8 cellular contexts compared by ENCODE assay signal in genomic region chr2:218516614-218517013, GRCh38. TPM values are rescaled to one million over a fixed set of nuclear protein-coding genes. Genes with fewer than 3 reads are reported as not detected.
DNase-seq lines count a peak whose midpoint lies in the region; ATAC-seq, FAIRE-seq and TF ChIP-seq lines count a peak whose summit lies in the region.
"Had no signal": no experiment of that assay in that cellular context is flagged by ENCODE, and none has a peak within 500 bp of the region (broad histone marks: within the 10 kb centered on the region; RNA-seq: fewer than 3 reads in every experiment).

No MANE protein-coding gene starts in this region.

- no peaks in the 10 kb centered on the region for H3K9me2 ChIP-seq in DOHH2 (replicated peaks; ENCODE audit: control insufficient read depth, low read length)

- H3F3A ChIP-seq in DOHH2 (ENCODE audit: control insufficient read depth, insufficient read depth) = peaks cover 13% of the 10 kb centered on the region; the same call in 1 of the 2 replicates

- H3K27me3 ChIP-seq in DOHH2 (ENCODE audit: control insufficient read depth, low read length) = no peaks in the 10 kb centered on the region
- H3K27me3 ChIP-seq in lung (ENCODE audit: control insufficient read depth, insufficient read depth) = no peaks in the 10 kb centered on the region
- H3K27me3 ChIP-seq: esophagus squamous epithelium had no signal

- DNase-seq in HFF-Myc (ENCODE audit: extremely low read depth, low read depth) (no peak), astrocyte of the spinal cord (ENCODE audit: low read depth, low spot score) (no peak), lung (ENCODE audit: low spot score) (no peak), GM19239 (ENCODE audit: insufficient read length, low spot score) (no peak), HK-2 (ENCODE audit: unreplicated experiment) (no peak)
- DNase-seq: esophagus squamous epithelium had no signal

- H3K9me3 ChIP-seq in DOHH2 (ENCODE audit: control insufficient read depth, insufficient read depth, low read length) (no peaks in the 10 kb centered on the region), lung (ENCODE audit: control insufficient read depth in 2 of 2, insufficient read depth in 1 of 2, low read length in 1 of 2) (no peaks in the 10 kb centered on the region)
- H3K9me3 ChIP-seq: esophagus squamous epithelium had no signal

- H3K4me3 ChIP-seq in DOHH2 (ENCODE audit: low read length) (no peak overlapping the region), HFF-Myc (replicated peaks; ENCODE audit: low read depth, low read length) (no peak overlapping the region), astrocyte of the spinal cord (ENCODE audit: low read depth, low read length) (no peak overlapping the region), lung (no peak overlapping the region)
- H3K4me3 ChIP-seq: esophagus squamous epithelium had no signal

- H3K4me1 ChIP-seq in DOHH2 (ENCODE audit: control insufficient read depth, low read length) (no peaks in the 10 kb centered on the region), lung (ENCODE audit: control insufficient read depth in 2 of 2, insufficient read depth in 2 of 2, low read length in 2 of 2) (no peaks in the 10 kb centered on the region)
- H3K4me1 ChIP-seq: esophagus squamous epithelium had no signal

- H3K27ac ChIP-seq in DOHH2 (ENCODE audit: low read depth, low read length) (no peak overlapping the region), lung (ENCODE audit: low read depth in 1 of 2, low read length in 1 of 2) (no peak overlapping the region)
- H3K27ac ChIP-seq: esophagus squamous epithelium had no signal

- FAIRE-seq in GM19239 (lab: Jason Lieb, UNC) = no peak

- H3K79me2 ChIP-seq in DOHH2 (ENCODE audit: control insufficient read depth, low read length) = peaks cover 35% of the 10 kb centered on the region

- peaks cover 34% of the 10 kb centered on the region for H3K36me3 ChIP-seq in DOHH2 (ENCODE audit: control insufficient read depth, low read length)
- H3K36me3 ChIP-seq in lung (ENCODE audit: control insufficient read depth in 2 of 2, insufficient read depth in 2 of 2, low read length in 2 of 2) = peaks cover 0 to 4% of the 10 kb centered on the region in 2 donors

- in situ Hi-C loops in astrocyte of the spinal cord (cut with HindIII; ENCODE audit: low sequenced_read_pairs) = no loop called here

- no peaks in the 10 kb centered on the region for H4K20me1 ChIP-seq in DOHH2 (ENCODE audit: control insufficient read depth, insufficient read depth, low read depth, low read length)

- TF ChIP-seq CTCF in DOHH2 (IDR thresholded peaks at IDR 0.05; ENCODE audit: low read depth, low read length, poor library complexity, severe bottlenecking) (peak; percentile 46), HFF-Myc (IDR thresholded peaks at IDR 0.05; ENCODE audit: low read depth, low read length, missing control alignments) (peak; percentile 44), astrocyte of the spinal cord (IDR thresholded peaks at IDR 0.05; ENCODE audit: low read depth, low read length) (peak; percentile 32), lung (IDR thresholded peaks at IDR 0.05; ENCODE audit: control extremely low read depth, extremely low read depth) (peak; percentile 6)

- no peak overlapping the region for H3K4me2 ChIP-seq in DOHH2 (ENCODE audit: low read length)

- whole genome bisulfite sequencing in lung, 2 donors = 78 to 87% methylated on average over 1 of the region's 1 CpG

- ATAC-seq in lung (ENCODE audit: insufficient read depth, low FRiP score) (no peak), GM18907 (IDR thresholded peaks at IDR 0.05; ENCODE audit: unreplicated experiment) (no peak)

RNA-seq across cellular contexts. Expression of gene USP37, which starts 51.5 kb away (rescaled TPM):
- total RNA-seq in lung = 10 to 100 TPM; 13.6 to 23.5 TPM
- polyA plus RNA-seq in lung = 1 to 10 TPM; 2.6 to 2.7 TPM

RNA-seq across cellular contexts. Expression of gene CNOT9, which starts 52.0 kb away (rescaled TPM):
- 10 to 100 TPM; 37.7 to 39.9 TPM for total RNA-seq in lung
- polyA plus RNA-seq in lung = 10 to 100 TPM; 18.0 to 24.7 TPM
